29 cellular contexts compared by ENCODE assay signal in genomic region chr11:75834728-75835127, GRCh38.
"Had no signal": no experiment of that assay in that cellular context is flagged by ENCODE, and none has a peak within 500 bp of the region (broad histone marks: within the 10 kb centered on the region; RNA-seq: fewer than 3 reads in every experiment).

No MANE protein-coding gene starts in this region.

- H3K4me3 ChIP-seq: ascending aorta, cardiac muscle cell, SJCRH30, SK-N-MC had no signal

- H3K9ac ChIP-seq: KMS-11 had no signal

- DNase-seq: activated CD4-positive, alpha-beta T cell treated with anti-CD3 and anti-CD28 coated beads, Interleukin-2, amount 10 ng/mL, durations not matched to agents 24 days and 14 days; activated CD4-positive, alpha-beta T cell treated with anti-CD3 and anti-CD28 coated beads, Interleukin-2, amount 50 U/mL, for 4 hours; activated CD8-positive, alpha-beta T cell treated with anti-CD3 and anti-CD28 coated beads for 36 hours; activated effector memory CD4-positive, alpha-beta T cell treated with anti-CD3 and anti-CD28 coated beads, Interleukin-2, amount 50 U/mL, for 16 hours; activated naive CD4-positive, alpha-beta T cell; activated naive CD8-positive, alpha-beta T cell treated with anti-CD3 and anti-CD28 coated beads, Interleukin-2, amount 10 ng/mL, durations not matched to agents 7 days and 5 days; activated T-cell treated with anti-CD3 and anti-CD28 coated beads, Interleukin-2, amount 50 U/mL, for 1 hour; activated T-cell treated with anti-CD3 and anti-CD28 coated beads, Interleukin-2, amount 50 U/mL, for 72 hours; amygdala; NCI-H1105 treated with DMSO at 0.1 percent for 48 hours; NCI-H1436; NCI-H1694; NCI-H1930; NCI-H2081 treated with DMSO at 0.1 percent for 48 hours; NCI-H226; NCI-H446 treated with DMSO at 0.1 percent for 48 hours; NCI-H524 treated with DMSO at 0.1 percent for 48 hours; SHP77; SJCRH30; T1000; WERI-Rb-1 had no signal

- H3K4me2 ChIP-seq: KMS-11 had no signal

- H3K9me3 ChIP-seq: ascending aorta, SJCRH30 had no signal

- H3K36me3 ChIP-seq: ascending aorta, cardiac muscle cell, SJCRH30 had no signal

- ATAC-seq: activated CD8-positive, alpha-beta T cell treated with anti-CD3 and anti-CD28 coated beads for 36 hours; activated T-cell treated with anti-CD3 and anti-CD28 coated beads, Interleukin-2, amount 50 U/mL, for 72 hours; activated T-helper 17 cell treated with anti-CD3 and anti-CD28 coated beads, Interleukin-2, amount 50 U/mL, for 72 hours; Panc1 had no signal

- H3K4me3 Mint-ChIP-seq: activated CD4-positive, alpha-beta T cell treated with anti-CD3 and anti-CD28 coated beads, Interleukin-2, amount 10 ng/mL, durations not matched to agents 24 days and 14 days; activated CD8-positive, alpha-beta T cell treated with anti-CD3 and anti-CD28 coated beads for 36 hours; activated naive CD4-positive, alpha-beta T cell treated with anti-CD3 and anti-CD28 coated beads, Interleukin-2, amount 50 U/mL, for 24 hours; activated naive CD8-positive, alpha-beta T cell treated with anti-CD3 and anti-CD28 coated beads, Interleukin-2, amount 10 ng/mL, durations not matched to agents 7 days and 5 days; activated T-cell treated with anti-CD3 and anti-CD28 coated beads, Interleukin-2, amount 50 U/mL, for 72 hours; activated T-helper 17 cell treated with anti-CD3 and anti-CD28 coated beads, Interleukin-2, amount 50 U/mL, for 72 hours; central memory CD8-positive, alpha-beta T cell had no signal

- H3K9me3 Mint-ChIP-seq: activated CD4-positive, alpha-beta T cell treated with anti-CD3 and anti-CD28 coated beads, Interleukin-2, amount 10 ng/mL, durations not matched to agents 24 days and 14 days; activated CD8-positive, alpha-beta T cell treated with anti-CD3 and anti-CD28 coated beads for 36 hours; activated naive CD4-positive, alpha-beta T cell treated with anti-CD3 and anti-CD28 coated beads, Interleukin-2, amount 50 U/mL, for 24 hours; activated naive CD8-positive, alpha-beta T cell treated with anti-CD3 and anti-CD28 coated beads, Interleukin-2, amount 10 ng/mL, durations not matched to agents 7 days and 5 days; activated T-cell treated with anti-CD3 and anti-CD28 coated beads, Interleukin-2, amount 50 U/mL, for 72 hours; activated T-helper 17 cell treated with anti-CD3 and anti-CD28 coated beads, Interleukin-2, amount 50 U/mL, for 72 hours; central memory CD8-positive, alpha-beta T cell had no signal

- H3K4me1 ChIP-seq: ascending aorta, SJCRH30 had no signal

- H3K27me3 ChIP-seq: ascending aorta, cardiac muscle cell, SJCRH30 had no signal

- H3K27me3 Mint-ChIP-seq: activated CD4-positive, alpha-beta T cell treated with anti-CD3 and anti-CD28 coated beads, Interleukin-2, amount 10 ng/mL, durations not matched to agents 24 days and 14 days; activated CD8-positive, alpha-beta T cell treated with anti-CD3 and anti-CD28 coated beads for 36 hours; activated naive CD4-positive, alpha-beta T cell treated with anti-CD3 and anti-CD28 coated beads, Interleukin-2, amount 50 U/mL, for 24 hours; activated naive CD8-positive, alpha-beta T cell treated with anti-CD3 and anti-CD28 coated beads, Interleukin-2, amount 10 ng/mL, durations not matched to agents 7 days and 5 days; activated T-helper 17 cell treated with anti-CD3 and anti-CD28 coated beads, Interleukin-2, amount 50 U/mL, for 72 hours; central memory CD8-positive, alpha-beta T cell had no signal

- H3K27ac Mint-ChIP-seq: activated CD4-positive, alpha-beta T cell treated with anti-CD3 and anti-CD28 coated beads, Interleukin-2, amount 10 ng/mL, durations not matched to agents 24 days and 14 days; activated CD8-positive, alpha-beta T cell treated with anti-CD3 and anti-CD28 coated beads for 36 hours; activated naive CD4-positive, alpha-beta T cell treated with anti-CD3 and anti-CD28 coated beads, Interleukin-2, amount 50 U/mL, for 24 hours; activated naive CD8-positive, alpha-beta T cell treated with anti-CD3 and anti-CD28 coated beads, Interleukin-2, amount 10 ng/mL, durations not matched to agents 7 days and 5 days; activated T-cell treated with anti-CD3 and anti-CD28 coated beads, Interleukin-2, amount 50 U/mL, for 72 hours; activated T-helper 17 cell treated with anti-CD3 and anti-CD28 coated beads, Interleukin-2, amount 50 U/mL, for 72 hours had no signal

- H3K27ac ChIP-seq: ascending aorta, cardiac muscle cell, KMS-11, SJCRH30, SK-N-MC, WERI-Rb-1 had no signal
